Comparison of ENCODE assay signal across 22 cellular contexts in genomic region chr10:130882911-130883310, GRCh38.
"Had no signal": no experiment of that assay in that cellular context is flagged by ENCODE, and none has a peak within 500 bp of the region (broad histone marks: within the 10 kb centered on the region; RNA-seq: fewer than 3 reads in every experiment).

No MANE protein-coding gene starts in this region.

- H3K4me3 ChIP-seq: K562, SJSA1 had no signal

- H3K4me1 ChIP-seq: SJSA1 had no signal

- H3K36me3 ChIP-seq: SJSA1 had no signal

- H3K9me3 ChIP-seq: SK-N-SH had no signal

- DNase-seq: MV-4-11, NCI-H1048, NCI-H1105, NCI-H1417, NCI-H1436 treated with DMSO at 0.1 percent for 48 hours, NCI-H1694, NCI-H187 treated with DMSO at 0.1 percent for 48 hours, NCI-H2029 treated with DMSO at 0.1 percent for 48 hours, NCI-H2107, NCI-H2227 treated with DMSO at 0.1 percent for 48 hours, NCI-H524 treated with DMSO at 0.1 percent for 48 hours, NCI-H69, NCI-H774, Right ventricle myocardium superior, RPMI8226, SIG-M5, SK-N-SH, SW 1271 had no signal

- H3K9ac ChIP-seq: KMS-11, SK-N-SH had no signal

- H3K4me2 ChIP-seq: KMS-11, SK-N-SH had no signal

- H3K9me2 ChIP-seq: SK-N-SH had no signal

- H3K27ac ChIP-seq: HL-60, KMS-11, SJSA1 had no signal

- H3K27me3 ChIP-seq: SJSA1 had no signal

- ATAC-seq: K562 had no signal
